ENCODE assay signal across 1 cellular context in the genomic region with DNA sequence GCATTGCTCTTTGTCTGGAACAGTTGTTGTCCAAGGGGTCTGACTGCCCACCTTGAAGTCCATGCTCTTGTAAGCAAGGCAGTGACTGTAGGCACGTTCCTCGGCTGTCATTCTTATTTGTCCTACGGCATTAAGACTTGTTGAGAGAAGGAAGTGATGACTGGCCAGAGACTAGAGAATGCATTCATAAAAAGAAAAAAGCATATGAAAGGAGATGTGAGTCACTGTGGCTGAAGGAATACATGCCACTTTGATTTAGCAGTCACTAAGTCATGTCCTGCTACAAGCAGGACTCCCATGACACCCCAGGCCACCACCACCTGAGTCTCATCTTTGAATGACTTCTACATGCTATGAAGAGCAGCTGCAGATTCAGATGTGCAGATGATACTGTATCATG.
TF ChIP-seq lines count a peak whose summit lies in the region.

No MANE protein-coding gene starts in this region.

TF ChIP-seq in HCT116, 20 proteins besides CTCF, POLR2A, EP300 and RAD21 (continued from another document):
- TF ChIP-seq, protein P1, sequence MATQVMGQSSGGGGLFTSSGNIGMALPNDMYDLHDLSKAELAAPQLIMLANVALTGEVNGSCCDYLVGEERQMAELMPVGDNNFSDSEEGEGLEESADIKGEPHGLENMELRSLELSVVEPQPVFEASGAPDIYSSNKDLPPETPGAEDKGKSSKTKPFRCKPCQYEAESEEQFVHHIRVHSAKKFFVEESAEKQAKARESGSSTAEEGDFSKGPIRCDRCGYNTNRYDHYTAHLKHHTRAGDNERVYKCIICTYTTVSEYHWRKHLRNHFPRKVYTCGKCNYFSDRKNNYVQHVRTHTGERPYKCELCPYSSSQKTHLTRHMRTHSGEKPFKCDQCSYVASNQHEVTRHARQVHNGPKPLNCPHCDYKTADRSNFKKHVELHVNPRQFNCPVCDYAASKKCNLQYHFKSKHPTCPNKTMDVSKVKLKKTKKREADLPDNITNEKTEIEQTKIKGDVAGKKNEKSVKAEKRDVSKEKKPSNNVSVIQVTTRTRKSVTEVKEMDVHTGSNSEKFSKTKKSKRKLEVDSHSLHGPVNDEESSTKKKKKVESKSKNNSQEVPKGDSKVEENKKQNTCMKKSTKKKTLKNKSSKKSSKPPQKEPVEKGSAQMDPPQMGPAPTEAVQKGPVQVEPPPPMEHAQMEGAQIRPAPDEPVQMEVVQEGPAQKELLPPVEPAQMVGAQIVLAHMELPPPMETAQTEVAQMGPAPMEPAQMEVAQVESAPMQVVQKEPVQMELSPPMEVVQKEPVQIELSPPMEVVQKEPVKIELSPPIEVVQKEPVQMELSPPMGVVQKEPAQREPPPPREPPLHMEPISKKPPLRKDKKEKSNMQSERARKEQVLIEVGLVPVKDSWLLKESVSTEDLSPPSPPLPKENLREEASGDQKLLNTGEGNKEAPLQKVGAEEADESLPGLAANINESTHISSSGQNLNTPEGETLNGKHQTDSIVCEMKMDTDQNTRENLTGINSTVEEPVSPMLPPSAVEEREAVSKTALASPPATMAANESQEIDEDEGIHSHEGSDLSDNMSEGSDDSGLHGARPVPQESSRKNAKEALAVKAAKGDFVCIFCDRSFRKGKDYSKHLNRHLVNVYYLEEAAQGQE (IDR thresholded peaks at IDR 0.05; ENCODE audit: low read depth) = no peak
- TF ChIP-seq JUND (IDR thresholded peaks at IDR 0.05) = peak; percentile 36; the same call in 1 of the 2 replicates
